In the genomic region with DNA sequence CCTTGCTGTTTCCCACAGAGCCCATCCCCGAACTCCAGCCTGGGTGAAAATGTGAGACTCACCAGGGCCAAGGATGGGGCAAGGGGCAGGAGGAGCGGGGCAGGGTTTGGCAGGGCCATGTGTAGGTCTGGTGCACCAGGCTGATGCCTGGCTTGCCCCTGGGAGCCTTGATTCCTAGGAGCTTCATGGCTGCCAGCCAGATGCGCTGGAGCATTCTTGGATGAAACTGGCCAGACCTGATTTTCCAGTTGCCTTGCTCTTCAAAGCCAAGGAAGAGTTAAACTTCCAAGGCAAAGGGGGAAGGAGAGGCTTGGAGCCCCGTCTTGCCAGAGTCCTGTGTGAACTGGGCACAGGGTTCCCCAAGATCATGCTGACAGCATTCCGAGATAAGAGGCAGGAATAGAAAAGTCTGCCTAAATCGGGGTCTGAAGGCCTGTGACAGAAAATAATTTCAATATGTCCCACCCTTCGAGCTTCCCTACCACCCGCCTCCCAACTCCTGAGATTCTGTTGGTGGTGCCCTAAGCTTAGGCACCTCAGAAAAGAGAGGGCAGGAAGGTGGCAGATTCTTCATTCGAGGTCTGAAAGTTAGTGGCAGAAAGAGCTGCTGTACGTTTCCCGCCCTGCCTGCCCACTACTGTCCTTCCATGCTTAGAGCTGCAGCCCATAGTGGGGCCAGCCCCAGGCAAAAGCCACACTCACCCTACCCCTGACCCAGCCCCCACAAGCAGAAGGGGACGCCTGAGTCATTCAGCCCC, we compare ENCODE assay signal across 18 cellular contexts. TPM values are rescaled to one million over a fixed set of nuclear protein-coding genes. Genes with fewer than 3 reads are reported as not detected.
DNase-seq lines count a peak whose midpoint lies in the region; ATAC-seq and TF ChIP-seq lines count a peak whose summit lies in the region.
"Had no signal": no experiment of that assay in that cellular context is flagged by ENCODE, and none has a peak within 500 bp of the region (broad histone marks: within the 10 kb centered on the region; RNA-seq: fewer than 3 reads in every experiment).

No MANE protein-coding gene starts in this region.

- H3K27me3 ChIP-seq in endodermal cell (ENCODE audit: control insufficient read depth, insufficient read depth, low read length, poor library complexity, severe bottlenecking) (no peaks in the 10 kb centered on the region), mesendoderm (ENCODE audit: insufficient read depth, low read length, poor library complexity) (no peaks in the 10 kb centered on the region)
- H3K27me3 ChIP-seq: sigmoid colon, upper lobe of left lung had no signal

- H3K9ac ChIP-seq in endodermal cell (ENCODE audit: extremely low read depth, low read length, poor library complexity, severe bottlenecking) (no peak overlapping the region), mesendoderm (ENCODE audit: low read length) (no peak overlapping the region)
- H3K9ac ChIP-seq: SK-N-SH had no signal

- H2BK5ac ChIP-seq in mesendoderm (ENCODE audit: low read length) = no peak overlapping the region

- H2AK5ac ChIP-seq in mesendoderm (ENCODE audit: low read length) = no peak overlapping the region

- no peaks in the 10 kb centered on the region for H3K36me3 ChIP-seq in endodermal cell (ENCODE audit: control insufficient read depth, insufficient read depth, low read length)
- no peaks in the 10 kb centered on the region for H3K36me3 ChIP-seq in mesendoderm (ENCODE audit: control insufficient read depth, insufficient read depth, low read length)
- H3K36me3 ChIP-seq: sigmoid colon, upper lobe of left lung had no signal

- H3K27ac ChIP-seq in endodermal cell (ENCODE audit: low read depth, low read length) = no peak overlapping the region
- no peak overlapping the region for H3K27ac ChIP-seq in mesendoderm (ENCODE audit: low read depth, low read length)
- H3K27ac ChIP-seq: coronary artery, sigmoid colon, upper lobe of left lung had no signal

- H3K36me3 Mint-ChIP-seq in endodermal cell (ENCODE audit: low read depth) = no peaks in the 10 kb centered on the region

- no peak overlapping the region for H3K4me3 Mint-ChIP-seq in endodermal cell

- no peaks in the 10 kb centered on the region for H3K4me1 ChIP-seq in endodermal cell (ENCODE audit: control insufficient read depth, insufficient read depth, low read length)
- peaks cover 3% of the 10 kb centered on the region for H3K4me1 ChIP-seq in mesendoderm (ENCODE audit: control insufficient read depth, low read depth, low read length)
- H3K4me1 ChIP-seq: upper lobe of left lung had no signal

- H4K8ac ChIP-seq in mesendoderm (ENCODE audit: low read depth, low read length) = no peak overlapping the region

- no peak overlapping the region for H2BK120ac ChIP-seq in mesendoderm (ENCODE audit: low read depth, low read length)

- H3K9me3 Mint-ChIP-seq in endodermal cell = no peaks in the 10 kb centered on the region

- no peaks in the 10 kb centered on the region for H3K4me1 Mint-ChIP-seq in endodermal cell

- H3K27ac Mint-ChIP-seq in endodermal cell = no peak overlapping the region

- DNase-seq in COR-L47 (lab: John Stamatoyannopoulos, UW) = peak; percentile 35
- DNase-seq in NCI-H2029 (lab: John Stamatoyannopoulos, UW) = peak; percentile 74
- DNase-seq in endodermal cell = peak; percentile 66
- DNase-seq in mesendoderm = peak; percentile 73
- no peak for DNase-seq in stimulated activated naive CD8-positive, alpha-beta T cell treated with anti-CD3 and anti-CD28 coated beads, Interleukin-15, Interleukin-2, amounts not matched to agents 100 U/mL and 50 U/mL, for 24 hours
- no peak for DNase-seq in GM19238 (ENCODE audit: insufficient read length, low spot score)
- no peak for DNase-seq in left lobe of liver (ENCODE audit: low spot score)
- DNase-seq: activated CD4-positive, alpha-beta T cell treated with anti-CD3 and anti-CD28 coated beads, Interleukin-2, amount 50 U/mL, for 4 hours; hypothalamus; mesenchymal stem cell; NCI-H2227 treated with DMSO at 0.1 percent for 48 hours; sigmoid colon; SK-N-SH had no signal

- TF ChIP-seq CTCF in endodermal cell (conservative IDR thresholded peaks at IDR 0.05) = no peak

- H3K79me2 ChIP-seq in mesendoderm (ENCODE audit: control insufficient read depth, insufficient read depth, low read length) = no peaks in the 10 kb centered on the region

- peak overlapping the region; percentile 59 for H3K23ac ChIP-seq in mesendoderm (ENCODE audit: low read length)

- no peak for ATAC-seq in stimulated activated naive CD8-positive, alpha-beta T cell treated with anti-CD3 and anti-CD28 coated beads, Interleukin-15, Interleukin-2, amounts not matched to agents 100 U/mL and 50 U/mL, for 24 hours
- no peak for ATAC-seq in left lobe of liver
- ATAC-seq in GM18907 (IDR thresholded peaks at IDR 0.05; ENCODE audit: unreplicated experiment) = no peak
- ATAC-seq: HepG2 had no signal

- WGBS in endodermal cell (ENCODE audit: insufficient coverage in 1 of 2, insufficient read length in 1 of 2), 2 experiments = 86 to 90% methylated on average over 6 to 12 of the region's 12 CpGs
- WGBS in mesendoderm (ENCODE audit: extremely low coverage, insufficient coverage, low lambda C conversion rate) = no CpG with 5 or more reads among the region's 12 CpGs

- H4K5ac ChIP-seq in mesendoderm (ENCODE audit: low read length) = no peak overlapping the region

- no peak overlapping the region for H2BK15ac ChIP-seq in mesendoderm (replicated peaks; ENCODE audit: low read depth)

- H3K9me3 ChIP-seq in endodermal cell (ENCODE audit: control insufficient read depth, low read length) = no peaks in the 10 kb centered on the region
- H3K9me3 ChIP-seq: sigmoid colon, SK-N-SH, upper lobe of left lung had no signal

- no peak overlapping the region for H3K4ac ChIP-seq in mesendoderm (ENCODE audit: low read depth, low read length)

- H3K4me3 ChIP-seq in endodermal cell (ENCODE audit: low read length) (no peak overlapping the region), mesendoderm (ENCODE audit: low read length) (no peak overlapping the region)
- H3K4me3 ChIP-seq: coronary artery, sigmoid colon, upper lobe of left lung had no signal

- H3K79me1 ChIP-seq in mesendoderm (ENCODE audit: low read length) = no peaks in the 10 kb centered on the region

- H3K56ac ChIP-seq in mesendoderm (ENCODE audit: low read length) = peak overlapping the region; percentile 52

- H3K4me2 ChIP-seq in mesendoderm (ENCODE audit: low read length) = no peak overlapping the region
- H3K4me2 ChIP-seq: SK-N-SH had no signal

- peaks cover 26% of the 10 kb centered on the region for H3K27me3 Mint-ChIP-seq in endodermal cell (ENCODE audit: insufficient read depth)

- H3K18ac ChIP-seq in mesendoderm (ENCODE audit: low read length) = no peak overlapping the region

RNA-seq across cellular contexts. Expression of a gene that starts 20.4 kb away (rescaled TPM):
- total RNA-seq in endodermal cell = under 1 TPM in 1 of 2 donors, not detected in 1; 0.18 TPM
- polyA plus RNA-seq in endodermal cell (2013, experiment 1 of 2) = 0.07 TPM
- polyA plus RNA-seq in endodermal cell (2013, experiment 2 of 2) = 0.08 TPM
- 0.03 TPM for polyA plus RNA-seq in mesendoderm (2013, experiment 1 of 2)
- 0.03 TPM for polyA plus RNA-seq in mesendoderm (2013, experiment 2 of 2)
- not detected for total RNA-seq in left lobe of liver
- total RNA-seq: HepG2, OCI-LY7, sigmoid colon had no signal
- polyA plus RNA-seq: HepG2, SK-N-SH had no signal

Comparison
In these comparisons a context has a peak if more than half of its experiments do, and no peak if none do; other contexts are left out.
1. DNase-seq: peak in COR-L47 (single experiment), NCI-H2029 (single experiment), endodermal cell (single experiment) and mesendoderm (single experiment); none in stimulated activated naive CD8-positive, alpha-beta T cell treated with anti-CD3 and anti-CD28 coated beads, Interleukin-15, Interleukin-2, amounts not matched to agents 100 U/mL and 50 U/mL, for 24 hours (single experiment), GM19238 (single experiment) and left lobe of liver (single experiment).